28 cellular contexts compared by ENCODE assay signal in the genomic region with DNA sequence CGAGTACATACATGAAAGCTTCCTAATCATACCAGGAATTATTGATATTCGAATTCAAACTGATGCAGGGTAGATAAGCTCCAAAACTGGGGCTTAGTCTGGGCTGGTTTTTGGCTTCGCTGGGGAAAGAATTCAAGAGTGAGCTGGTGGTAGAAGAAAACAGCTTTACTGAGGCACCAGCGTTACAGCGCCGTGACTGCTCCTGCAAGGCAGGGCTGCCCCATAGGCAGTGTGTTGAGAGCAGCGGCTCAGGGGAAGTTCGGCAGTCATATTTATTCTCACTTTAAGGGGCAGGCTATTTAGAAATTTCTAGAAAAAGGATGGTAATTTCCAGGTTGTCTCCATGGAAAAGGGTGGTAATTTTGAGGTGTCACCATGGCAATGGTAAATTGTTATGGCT.
"Had no signal": no experiment of that assay in that cellular context is flagged by ENCODE, and none has a peak within 500 bp of the region (broad histone marks: within the 10 kb centered on the region; RNA-seq: fewer than 3 reads in every experiment).

No MANE protein-coding gene starts in this region.

- H3K4me1 ChIP-seq: colonic mucosa, esophagus squamous epithelium, gastrocnemius medialis, left lung, lower lobe of right lung had no signal

- H3K9me3 Mint-ChIP-seq: dendritic cell treated with granulocyte-macrophage colony-stimulating factor and Interleukin-4, amounts not matched to agents 40 ng/mL and 50 ng/mL, for 4 days; endodermal cell had no signal

- H3K27me3 Mint-ChIP-seq: dendritic cell treated with granulocyte-macrophage colony-stimulating factor and Interleukin-4, amounts not matched to agents 40 ng/mL and 50 ng/mL, for 4 days; effector memory CD8-positive, alpha-beta T cell; naive B cell; naive thymus-derived CD8-positive, alpha-beta T cell had no signal

- ATAC-seq: effector memory CD8-positive, alpha-beta T cell; esophagus mucosa; gastrocnemius medialis; heart right ventricle; left cardiac atrium; left lung; left ventricle myocardium superior; lower lobe of right lung; mucosa of descending colon; naive thymus-derived CD8-positive, alpha-beta T cell had no signal

- H3K36me3 Mint-ChIP-seq: naive B cell; naive thymus-derived CD8-positive, alpha-beta T cell had no signal

- H3K9me3 ChIP-seq: colonic mucosa, esophagus squamous epithelium, gastrocnemius medialis, left lung, lower lobe of right lung had no signal

- H3K27me3 ChIP-seq: colonic mucosa, gastrocnemius medialis, heart right ventricle, left lung had no signal

- H3K27ac Mint-ChIP-seq: dendritic cell treated with granulocyte-macrophage colony-stimulating factor and Interleukin-4, amounts not matched to agents 40 ng/mL and 50 ng/mL, for 4 days; effector memory CD8-positive, alpha-beta T cell; endodermal cell; naive B cell; naive thymus-derived CD8-positive, alpha-beta T cell had no signal

- H3K4me3 Mint-ChIP-seq: dendritic cell treated with granulocyte-macrophage colony-stimulating factor and Interleukin-4, amounts not matched to agents 40 ng/mL and 50 ng/mL, for 4 days; effector memory CD8-positive, alpha-beta T cell; endodermal cell; naive B cell; naive thymus-derived CD8-positive, alpha-beta T cell had no signal

- DNase-seq: colonic mucosa; cortex of kidney; effector CD8-positive, alpha-beta T cell; effector memory CD8-positive, alpha-beta T cell; endodermal cell; erythroblast; esophagus squamous epithelium; foreskin fibroblast; foreskin melanocyte; gastrocnemius medialis; glutamatergic neuron; head of caudate nucleus; heart right ventricle; hippocampal formation; left cardiac atrium; left lung; left ventricle myocardium superior; lower lobe of right lung; mesenchymal stem cell; mucosa of descending colon; naive B cell; naive thymus-derived CD8-positive, alpha-beta T cell had no signal

- FAIRE-seq: endometrium, islet of Langerhans, keratinocyte had no signal

- H3K4me3 ChIP-seq: colonic mucosa, esophagus squamous epithelium, gastrocnemius medialis, heart right ventricle, left lung, lower lobe of right lung, mucosa of descending colon had no signal

- H3K27ac ChIP-seq: colonic mucosa, epithelial cell of prostate, esophagus squamous epithelium, gastrocnemius medialis, heart right ventricle, left lung, lower lobe of right lung had no signal

- H3K36me3 ChIP-seq: colonic mucosa, esophagus squamous epithelium, gastrocnemius medialis, heart right ventricle, left lung, lower lobe of right lung had no signal
